In the genomic region with DNA sequence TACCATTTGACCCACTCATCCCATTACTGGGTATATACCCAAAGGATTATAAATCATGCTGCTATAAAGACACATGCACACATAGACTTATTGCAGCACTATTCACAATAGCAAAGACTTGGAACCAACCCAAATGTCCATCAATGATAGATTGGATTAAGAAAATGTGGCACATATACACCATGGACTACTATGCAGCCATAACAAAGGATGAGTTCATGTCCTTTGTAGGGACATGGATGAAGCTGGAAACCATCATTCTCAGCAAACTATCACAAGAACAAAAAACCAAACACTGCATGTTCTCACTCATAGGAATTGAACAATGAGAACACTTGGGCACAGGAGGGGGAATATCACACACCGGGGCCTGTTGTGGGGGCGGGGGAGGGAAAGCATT, we compare ENCODE assay signal across 2 cellular contexts. TPM values are rescaled to one million over a fixed set of nuclear protein-coding genes. Genes with fewer than 3 reads are reported as not detected.
"Had no signal": no experiment of that assay in that cellular context is flagged by ENCODE, and none has a peak within 500 bp of the region (broad histone marks: within the 10 kb centered on the region; RNA-seq: fewer than 3 reads in every experiment).

No MANE protein-coding gene starts in this region.

RNA-seq across cellular contexts. Expression of gene SLC17A8, which starts 14.0 kb away (rescaled TPM):
- total RNA-seq: G401, GM12878 had no signal
